1 cellular context compared by ENCODE assay signal in the genomic region with DNA sequence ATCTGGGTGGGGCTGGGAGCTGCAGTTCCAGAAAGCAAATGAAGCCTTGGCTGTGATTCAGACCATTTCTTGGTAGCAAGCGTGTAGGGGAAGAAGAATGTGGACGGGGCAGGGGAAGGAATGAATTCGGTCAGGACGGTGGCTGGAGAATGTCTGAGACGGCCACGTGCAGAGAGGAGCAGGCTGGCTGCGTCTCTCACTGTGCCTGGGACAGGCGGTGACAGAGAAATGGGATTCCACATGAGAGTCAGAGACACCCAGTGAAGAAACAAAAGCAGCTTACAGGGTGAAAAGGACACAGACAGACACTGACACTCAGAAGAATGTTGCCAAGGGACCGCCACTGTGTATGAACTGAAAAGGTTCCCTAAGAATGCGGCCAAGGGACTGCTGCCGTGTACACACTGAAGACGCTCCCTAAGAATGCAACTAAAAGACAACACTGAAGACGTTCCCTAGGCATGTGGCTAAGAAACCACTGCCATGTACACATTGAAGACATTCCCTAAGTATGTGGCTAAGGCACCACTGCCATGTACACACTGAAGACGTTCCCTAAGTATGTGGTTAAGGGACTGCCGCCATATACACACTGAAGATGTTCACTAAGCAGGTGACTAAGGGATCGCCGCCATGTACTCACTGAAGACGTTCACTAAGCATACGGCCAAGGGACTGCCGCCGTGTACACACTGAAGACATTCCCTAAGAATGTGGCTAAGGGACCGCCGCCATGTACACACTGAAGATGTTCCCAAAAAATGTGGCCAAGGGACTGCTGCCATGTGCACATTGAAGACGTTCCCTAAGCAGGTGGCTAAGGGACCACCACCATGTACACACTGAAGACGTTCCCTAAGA.
TF ChIP-seq lines count a peak whose summit lies in the region.

No MANE protein-coding gene starts in this region.

TF ChIP-seq in K562, 482 proteins besides CTCF, POLR2A, EP300 and RAD21 (continues in another document):
- TF ChIP-seq DACH1 (IDR thresholded peaks at IDR 0.05; ENCODE audit: partially characterized antibody) (no peak), HSF4 (CRISPR knock-in tag; IDR thresholded peaks at IDR 0.05; ENCODE audit: borderline replicate concordance) (no peak), IFI16 (CRISPR knock-in tag; IDR thresholded peaks at IDR 0.05) (no peak), ZC3H11A (IDR thresholded peaks at IDR 0.05; ENCODE audit: low read depth, low read length) (no peak), ESRRA (IDR thresholded peaks at IDR 0.05; ENCODE audit: borderline replicate concordance, low read depth) (peak; percentile 76; the same call in 1 of the 2 replicates), ZNF263 (CRISPR knock-in tag; IDR thresholded peaks at IDR 0.05; ENCODE audit: borderline replicate concordance) (no peak), ZBTB17 (CRISPR knock-in tag; IDR thresholded peaks at IDR 0.05) (no peak), TEAD2 (tag; IDR thresholded peaks at IDR 0.05) (peak; percentile 32; the same call in 1 of the 2 replicates), JUNB (CRISPR knock-in tag; conservative IDR thresholded peaks at IDR 0.05) (no peak), NR2C1 (IDR thresholded peaks at IDR 0.05) (no peak), NR2C1 (tag; IDR thresholded peaks at IDR 0.05) (no peak), NFATC3 (IDR thresholded peaks at IDR 0.05) (peak; percentile 26), ZKSCAN8 (CRISPR knock-in tag; IDR thresholded peaks at IDR 0.05) (no peak), NRF1 (conservative IDR thresholded peaks at IDR 0.05 in 1 of 2, IDR thresholded peaks at IDR 0.05 in 1 of 2) (no peak), DMBX1 (CRISPR knock-in tag; IDR thresholded peaks at IDR 0.05; ENCODE audit: borderline replicate concordance) (no peak), ZNF354B (CRISPR knock-in tag; IDR thresholded peaks at IDR 0.05) (no peak), RBFOX2 (IDR thresholded peaks at IDR 0.05; ENCODE audit: low read depth, low read length) (no peak), ZEB2 (IDR thresholded peaks at IDR 0.05) (no peak), ZNF347 (CRISPR knock-in tag; IDR thresholded peaks at IDR 0.05; ENCODE audit: low read depth) (no peak), ZNF217 (CRISPR knock-in tag; IDR thresholded peaks at IDR 0.05) (no peak), CBX5 (IDR thresholded peaks at IDR 0.05; ENCODE audit: borderline replicate concordance, low read depth) (no peak), BRD9 (IDR thresholded peaks at IDR 0.05; ENCODE audit: low read depth, partially characterized antibody) (no peak), CBFA2T3 (IDR thresholded peaks at IDR 0.05) (peak; percentile 28; the same call in 1 of the 2 replicates), ZFP1 (CRISPR knock-in tag; IDR thresholded peaks at IDR 0.05) (no peak), FOXM1 (IDR thresholded peaks at IDR 0.05; ENCODE audit: low read depth) (peak; percentile 94), FOXM1 (CRISPR knock-in tag; IDR thresholded peaks at IDR 0.05; ENCODE audit: low read depth) (peak; percentile 65; the same call in 1 of the 2 replicates), KHSRP (IDR thresholded peaks at IDR 0.05) (no peak), LEF1 (IDR thresholded peaks at IDR 0.05) (no peak), YY1 (IDR thresholded peaks at IDR 0.05; ENCODE audit: borderline replicate concordance in 1 of 3, control insufficient read depth in 1 of 3, extremely low read depth in 1 of 3, insufficient read depth in 3 of 3, insufficient read length in 1 of 3, insufficient replicate concordance in 2 of 3, low read depth in 1 of 3, low read length in 2 of 3) (peak in 1 of 3 experiments; percentile 58), MAFK (IDR thresholded peaks at IDR 0.05; ENCODE audit: low read length) (no peak), BRF1 (IDR thresholded peaks at IDR 0.05; ENCODE audit: borderline replicate concordance, extremely low read depth, insufficient read length) (no peak), MTA2 (IDR thresholded peaks at IDR 0.05; ENCODE audit: low read depth) (no peak), NFRKB (IDR thresholded peaks at IDR 0.05; ENCODE audit: low read depth) (no peak), SMC3 (conservative IDR thresholded peaks at IDR 0.05; ENCODE audit: insufficient read depth, low read depth, low read length) (no peak), ZNF165 (CRISPR knock-in tag; IDR thresholded peaks at IDR 0.05; ENCODE audit: borderline replicate concordance) (no peak), NCOA1 (IDR thresholded peaks at IDR 0.05; ENCODE audit: low read depth) (no peak), ZNF282 (CRISPR knock-in tag; IDR thresholded peaks at IDR 0.05) (no peak), TSC22D4 (tag; IDR thresholded peaks at IDR 0.05) (no peak), MEIS2 (IDR thresholded peaks at IDR 0.05; ENCODE audit: partially characterized antibody) (no peak), SRSF9 (IDR thresholded peaks at IDR 0.05; ENCODE audit: borderline replicate concordance, low read depth, low read length) (no peak), ZNF174 (CRISPR knock-in tag; IDR thresholded peaks at IDR 0.05) (no peak), ELF1 (tag; IDR thresholded peaks at IDR 0.05) (no peak), PURB (CRISPR knock-in tag; IDR thresholded peaks at IDR 0.05; ENCODE audit: low read depth) (no peak), RUNX1 (IDR thresholded peaks at IDR 0.05; ENCODE audit: low read depth) (no peak), NCOR1 (IDR thresholded peaks at IDR 0.05) (peak; percentile 58), XRCC4 (IDR thresholded peaks at IDR 0.05; ENCODE audit: extremely low read depth, insufficient read depth, insufficient read length) (no peak), ZNF311 (CRISPR knock-in tag; IDR thresholded peaks at IDR 0.05) (no peak), KAT2B (IDR thresholded peaks at IDR 0.05; ENCODE audit: low read depth, low read length) (no peak), POLR2G (IDR thresholded peaks at IDR 0.05; ENCODE audit: low read depth, low read length) (no peak), KLF1 (tag; IDR thresholded peaks at IDR 0.05) (no peak), FOXK2 (conservative IDR thresholded peaks at IDR 0.05 in 1 of 2, IDR thresholded peaks at IDR 0.05 in 1 of 2; ENCODE audit: low read depth in 2 of 2) (peak; percentile 89 to 93)
- TF ChIP-seq, protein P1, sequence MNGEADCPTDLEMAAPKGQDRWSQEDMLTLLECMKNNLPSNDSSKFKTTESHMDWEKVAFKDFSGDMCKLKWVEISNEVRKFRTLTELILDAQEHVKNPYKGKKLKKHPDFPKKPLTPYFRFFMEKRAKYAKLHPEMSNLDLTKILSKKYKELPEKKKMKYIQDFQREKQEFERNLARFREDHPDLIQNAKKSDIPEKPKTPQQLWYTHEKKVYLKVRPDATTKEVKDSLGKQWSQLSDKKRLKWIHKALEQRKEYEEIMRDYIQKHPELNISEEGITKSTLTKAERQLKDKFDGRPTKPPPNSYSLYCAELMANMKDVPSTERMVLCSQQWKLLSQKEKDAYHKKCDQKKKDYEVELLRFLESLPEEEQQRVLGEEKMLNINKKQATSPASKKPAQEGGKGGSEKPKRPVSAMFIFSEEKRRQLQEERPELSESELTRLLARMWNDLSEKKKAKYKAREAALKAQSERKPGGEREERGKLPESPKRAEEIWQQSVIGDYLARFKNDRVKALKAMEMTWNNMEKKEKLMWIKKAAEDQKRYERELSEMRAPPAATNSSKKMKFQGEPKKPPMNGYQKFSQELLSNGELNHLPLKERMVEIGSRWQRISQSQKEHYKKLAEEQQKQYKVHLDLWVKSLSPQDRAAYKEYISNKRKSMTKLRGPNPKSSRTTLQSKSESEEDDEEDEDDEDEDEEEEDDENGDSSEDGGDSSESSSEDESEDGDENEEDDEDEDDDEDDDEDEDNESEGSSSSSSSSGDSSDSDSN (IDR thresholded peaks at IDR 0.05; ENCODE audit: borderline replicate concordance in 1 of 2, low read depth in 2 of 2, low read length in 2 of 2), result no peak
- TF ChIP-seq, protein P2, sequence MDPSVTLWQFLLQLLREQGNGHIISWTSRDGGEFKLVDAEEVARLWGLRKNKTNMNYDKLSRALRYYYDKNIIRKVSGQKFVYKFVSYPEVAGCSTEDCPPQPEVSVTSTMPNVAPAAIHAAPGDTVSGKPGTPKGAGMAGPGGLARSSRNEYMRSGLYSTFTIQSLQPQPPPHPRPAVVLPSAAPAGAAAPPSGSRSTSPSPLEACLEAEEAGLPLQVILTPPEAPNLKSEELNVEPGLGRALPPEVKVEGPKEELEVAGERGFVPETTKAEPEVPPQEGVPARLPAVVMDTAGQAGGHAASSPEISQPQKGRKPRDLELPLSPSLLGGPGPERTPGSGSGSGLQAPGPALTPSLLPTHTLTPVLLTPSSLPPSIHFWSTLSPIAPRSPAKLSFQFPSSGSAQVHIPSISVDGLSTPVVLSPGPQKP (CRISPR knock-in tag; IDR thresholded peaks at IDR 0.05), result no peak
- TF ChIP-seq, protein P3, sequence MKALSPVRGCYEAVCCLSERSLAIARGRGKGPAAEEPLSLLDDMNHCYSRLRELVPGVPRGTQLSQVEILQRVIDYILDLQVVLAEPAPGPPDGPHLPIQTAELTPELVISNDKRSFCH (CRISPR knock-in tag; IDR thresholded peaks at IDR 0.05), result no peak
- TF ChIP-seq, protein P3 (tag; IDR thresholded peaks at IDR 0.05), result no peak
- TF ChIP-seq, protein P4, sequence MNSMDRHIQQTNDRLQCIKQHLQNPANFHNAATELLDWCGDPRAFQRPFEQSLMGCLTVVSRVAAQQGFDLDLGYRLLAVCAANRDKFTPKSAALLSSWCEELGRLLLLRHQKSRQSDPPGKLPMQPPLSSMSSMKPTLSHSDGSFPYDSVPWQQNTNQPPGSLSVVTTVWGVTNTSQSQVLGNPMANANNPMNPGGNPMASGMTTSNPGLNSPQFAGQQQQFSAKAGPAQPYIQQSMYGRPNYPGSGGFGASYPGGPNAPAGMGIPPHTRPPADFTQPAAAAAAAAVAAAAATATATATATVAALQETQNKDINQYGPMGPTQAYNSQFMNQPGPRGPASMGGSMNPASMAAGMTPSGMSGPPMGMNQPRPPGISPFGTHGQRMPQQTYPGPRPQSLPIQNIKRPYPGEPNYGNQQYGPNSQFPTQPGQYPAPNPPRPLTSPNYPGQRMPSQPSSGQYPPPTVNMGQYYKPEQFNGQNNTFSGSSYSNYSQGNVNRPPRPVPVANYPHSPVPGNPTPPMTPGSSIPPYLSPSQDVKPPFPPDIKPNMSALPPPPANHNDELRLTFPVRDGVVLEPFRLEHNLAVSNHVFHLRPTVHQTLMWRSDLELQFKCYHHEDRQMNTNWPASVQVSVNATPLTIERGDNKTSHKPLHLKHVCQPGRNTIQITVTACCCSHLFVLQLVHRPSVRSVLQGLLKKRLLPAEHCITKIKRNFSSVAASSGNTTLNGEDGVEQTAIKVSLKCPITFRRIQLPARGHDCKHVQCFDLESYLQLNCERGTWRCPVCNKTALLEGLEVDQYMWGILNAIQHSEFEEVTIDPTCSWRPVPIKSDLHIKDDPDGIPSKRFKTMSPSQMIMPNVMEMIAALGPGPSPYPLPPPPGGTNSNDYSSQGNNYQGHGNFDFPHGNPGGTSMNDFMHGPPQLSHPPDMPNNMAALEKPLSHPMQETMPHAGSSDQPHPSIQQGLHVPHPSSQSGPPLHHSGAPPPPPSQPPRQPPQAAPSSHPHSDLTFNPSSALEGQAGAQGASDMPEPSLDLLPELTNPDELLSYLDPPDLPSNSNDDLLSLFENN (IDR thresholded peaks at IDR 0.05; ENCODE audit: low read depth in 2 of 2, low read length in 2 of 2), result no peak
- TF ChIP-seq, protein P5, sequence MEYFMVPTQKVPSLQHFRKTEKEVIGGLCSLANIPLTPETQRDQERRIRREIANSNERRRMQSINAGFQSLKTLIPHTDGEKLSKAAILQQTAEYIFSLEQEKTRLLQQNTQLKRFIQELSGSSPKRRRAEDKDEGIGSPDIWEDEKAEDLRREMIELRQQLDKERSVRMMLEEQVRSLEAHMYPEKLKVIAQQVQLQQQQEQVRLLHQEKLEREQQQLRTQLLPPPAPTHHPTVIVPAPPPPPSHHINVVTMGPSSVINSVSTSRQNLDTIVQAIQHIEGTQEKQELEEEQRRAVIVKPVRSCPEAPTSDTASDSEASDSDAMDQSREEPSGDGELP (CRISPR knock-in tag; IDR thresholded peaks at IDR 0.05; ENCODE audit: borderline replicate concordance), result peak; percentile 47; the same call in 1 of the 2 replicates
- TF ChIP-seq, protein P6, sequence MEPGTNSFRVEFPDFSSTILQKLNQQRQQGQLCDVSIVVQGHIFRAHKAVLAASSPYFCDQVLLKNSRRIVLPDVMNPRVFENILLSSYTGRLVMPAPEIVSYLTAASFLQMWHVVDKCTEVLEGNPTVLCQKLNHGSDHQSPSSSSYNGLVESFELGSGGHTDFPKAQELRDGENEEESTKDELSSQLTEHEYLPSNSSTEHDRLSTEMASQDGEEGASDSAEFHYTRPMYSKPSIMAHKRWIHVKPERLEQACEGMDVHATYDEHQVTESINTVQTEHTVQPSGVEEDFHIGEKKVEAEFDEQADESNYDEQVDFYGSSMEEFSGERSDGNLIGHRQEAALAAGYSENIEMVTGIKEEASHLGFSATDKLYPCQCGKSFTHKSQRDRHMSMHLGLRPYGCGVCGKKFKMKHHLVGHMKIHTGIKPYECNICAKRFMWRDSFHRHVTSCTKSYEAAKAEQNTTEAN (CRISPR knock-in tag; IDR thresholded peaks at IDR 0.05), result no peak
- TF ChIP-seq, protein P7, sequence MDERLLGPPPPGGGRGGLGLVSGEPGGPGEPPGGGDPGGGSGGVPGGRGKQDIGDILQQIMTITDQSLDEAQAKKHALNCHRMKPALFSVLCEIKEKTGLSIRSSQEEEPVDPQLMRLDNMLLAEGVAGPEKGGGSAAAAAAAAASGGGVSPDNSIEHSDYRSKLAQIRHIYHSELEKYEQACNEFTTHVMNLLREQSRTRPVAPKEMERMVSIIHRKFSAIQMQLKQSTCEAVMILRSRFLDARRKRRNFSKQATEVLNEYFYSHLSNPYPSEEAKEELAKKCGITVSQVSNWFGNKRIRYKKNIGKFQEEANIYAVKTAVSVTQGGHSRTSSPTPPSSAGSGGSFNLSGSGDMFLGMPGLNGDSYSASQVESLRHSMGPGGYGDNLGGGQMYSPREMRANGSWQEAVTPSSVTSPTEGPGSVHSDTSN (CRISPR knock-in tag; IDR thresholded peaks at IDR 0.05; ENCODE audit: low read depth), result no peak
- TF ChIP-seq, protein P7 (tag; conservative IDR thresholded peaks at IDR 0.05; ENCODE audit: low read depth), result no peak
- TF ChIP-seq, protein P8, sequence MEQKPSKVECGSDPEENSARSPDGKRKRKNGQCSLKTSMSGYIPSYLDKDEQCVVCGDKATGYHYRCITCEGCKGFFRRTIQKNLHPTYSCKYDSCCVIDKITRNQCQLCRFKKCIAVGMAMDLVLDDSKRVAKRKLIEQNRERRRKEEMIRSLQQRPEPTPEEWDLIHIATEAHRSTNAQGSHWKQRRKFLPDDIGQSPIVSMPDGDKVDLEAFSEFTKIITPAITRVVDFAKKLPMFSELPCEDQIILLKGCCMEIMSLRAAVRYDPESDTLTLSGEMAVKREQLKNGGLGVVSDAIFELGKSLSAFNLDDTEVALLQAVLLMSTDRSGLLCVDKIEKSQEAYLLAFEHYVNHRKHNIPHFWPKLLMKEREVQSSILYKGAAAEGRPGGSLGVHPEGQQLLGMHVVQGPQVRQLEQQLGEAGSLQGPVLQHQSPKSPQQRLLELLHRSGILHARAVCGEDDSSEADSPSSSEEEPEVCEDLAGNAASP (IDR thresholded peaks at IDR 0.05), result no peak
